In genomic region chr7:141600607-141601006, GRCh38 we compare ENCODE assay signal across 1 cellular context.
TF ChIP-seq lines count a peak whose summit lies in the region.

No MANE protein-coding gene starts in this region.

TF ChIP-seq in WTC11, 78 proteins besides CTCF, POLR2A, EP300 and RAD21 (continued from another document):
- no peak for TF ChIP-seq RELA (CRISPR knock-in tag; IDR thresholded peaks at IDR 0.05; ENCODE audit: borderline replicate concordance)
- no peak for TF ChIP-seq FOXJ3 (CRISPR knock-in tag; IDR thresholded peaks at IDR 0.05; ENCODE audit: borderline replicate concordance)
- no peak for TF ChIP-seq ESRRA (CRISPR knock-in tag; IDR thresholded peaks at IDR 0.05; ENCODE audit: borderline replicate concordance)
- no peak for TF ChIP-seq ZNF425 (CRISPR knock-in tag; conservative IDR thresholded peaks at IDR 0.05)
- TF ChIP-seq, protein P1, sequence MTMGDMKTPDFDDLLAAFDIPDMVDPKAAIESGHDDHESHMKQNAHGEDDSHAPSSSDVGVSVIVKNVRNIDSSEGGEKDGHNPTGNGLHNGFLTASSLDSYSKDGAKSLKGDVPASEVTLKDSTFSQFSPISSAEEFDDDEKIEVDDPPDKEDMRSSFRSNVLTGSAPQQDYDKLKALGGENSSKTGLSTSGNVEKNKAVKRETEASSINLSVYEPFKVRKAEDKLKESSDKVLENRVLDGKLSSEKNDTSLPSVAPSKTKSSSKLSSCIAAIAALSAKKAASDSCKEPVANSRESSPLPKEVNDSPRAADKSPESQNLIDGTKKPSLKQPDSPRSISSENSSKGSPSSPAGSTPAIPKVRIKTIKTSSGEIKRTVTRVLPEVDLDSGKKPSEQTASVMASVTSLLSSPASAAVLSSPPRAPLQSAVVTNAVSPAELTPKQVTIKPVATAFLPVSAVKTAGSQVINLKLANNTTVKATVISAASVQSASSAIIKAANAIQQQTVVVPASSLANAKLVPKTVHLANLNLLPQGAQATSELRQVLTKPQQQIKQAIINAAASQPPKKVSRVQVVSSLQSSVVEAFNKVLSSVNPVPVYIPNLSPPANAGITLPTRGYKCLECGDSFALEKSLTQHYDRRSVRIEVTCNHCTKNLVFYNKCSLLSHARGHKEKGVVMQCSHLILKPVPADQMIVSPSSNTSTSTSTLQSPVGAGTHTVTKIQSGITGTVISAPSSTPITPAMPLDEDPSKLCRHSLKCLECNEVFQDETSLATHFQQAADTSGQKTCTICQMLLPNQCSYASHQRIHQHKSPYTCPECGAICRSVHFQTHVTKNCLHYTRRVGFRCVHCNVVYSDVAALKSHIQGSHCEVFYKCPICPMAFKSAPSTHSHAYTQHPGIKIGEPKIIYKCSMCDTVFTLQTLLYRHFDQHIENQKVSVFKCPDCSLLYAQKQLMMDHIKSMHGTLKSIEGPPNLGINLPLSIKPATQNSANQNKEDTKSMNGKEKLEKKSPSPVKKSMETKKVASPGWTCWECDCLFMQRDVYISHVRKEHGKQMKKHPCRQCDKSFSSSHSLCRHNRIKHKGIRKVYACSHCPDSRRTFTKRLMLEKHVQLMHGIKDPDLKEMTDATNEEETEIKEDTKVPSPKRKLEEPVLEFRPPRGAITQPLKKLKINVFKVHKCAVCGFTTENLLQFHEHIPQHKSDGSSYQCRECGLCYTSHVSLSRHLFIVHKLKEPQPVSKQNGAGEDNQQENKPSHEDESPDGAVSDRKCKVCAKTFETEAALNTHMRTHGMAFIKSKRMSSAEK (CRISPR knock-in tag; IDR thresholded peaks at IDR 0.05; ENCODE audit: borderline replicate concordance) = no peak
- TF ChIP-seq ZMAT4 (CRISPR knock-in tag; IDR thresholded peaks at IDR 0.05) = no peak
- TF ChIP-seq ZNF219 (CRISPR knock-in tag; IDR thresholded peaks at IDR 0.05; ENCODE audit: borderline replicate concordance) = no peak
- TF ChIP-seq IRF2 (CRISPR knock-in tag; IDR thresholded peaks at IDR 0.05; ENCODE audit: borderline replicate concordance, low read depth) = no peak
- no peak for TF ChIP-seq GRHL2 (CRISPR knock-in tag; IDR thresholded peaks at IDR 0.05; ENCODE audit: insufficient replicate concordance, severe bottlenecking)
